1 cellular context compared by ENCODE assay signal in genomic region chr3:182925330-182925943, GRCh38.
TF ChIP-seq lines count a peak whose summit lies in the region.

No MANE protein-coding gene starts in this region.

TF ChIP-seq in GM12878, 131 proteins besides CTCF, POLR2A, EP300 and RAD21 (continued from another document):
- TF ChIP-seq RB1 (IDR thresholded peaks at IDR 0.05; ENCODE audit: borderline replicate concordance) (no peak), RELA (IDR thresholded peaks at IDR 0.05; ENCODE audit: borderline replicate concordance, partially characterized antibody) (no peak), MTA3 (IDR thresholded peaks at IDR 0.05; ENCODE audit: borderline replicate concordance, low read length) (no peak), SUPT20H (IDR thresholded peaks at IDR 0.05; ENCODE audit: borderline replicate concordance, control insufficient read depth, low read depth, low read length) (no peak), SREBF2 (IDR thresholded peaks at IDR 0.05; ENCODE audit: low read length) (no peak), ZNF24 (IDR thresholded peaks at IDR 0.05) (0 out of 2 replicates have a peak, but pooled peaks have one; percentile 19), MLLT1 (IDR thresholded peaks at IDR 0.05) (no peak; the same call in 1 of the 2 replicates), HCFC1 (IDR thresholded peaks at IDR 0.05; ENCODE audit: low read length) (no peak), IKZF1 (conservative IDR thresholded peaks at IDR 0.05) (peak; percentile 58), POU2F2 (IDR thresholded peaks at IDR 0.05; ENCODE audit: borderline replicate concordance, low read depth, low read length) (peak; percentile 38; the same call in 1 of the 3 replicates), CHD4 (IDR thresholded peaks at IDR 0.05) (no peak), ZNF687 (IDR thresholded peaks at IDR 0.05) (peak; percentile 92), SIN3A (IDR thresholded peaks at IDR 0.05; ENCODE audit: low read depth, low read length) (no peak), KLF5 (IDR thresholded peaks at IDR 0.05; ENCODE audit: partially characterized antibody) (no peak), PBX3 (IDR thresholded peaks at IDR 0.05; ENCODE audit: insufficient replicate concordance, low read depth, low read length) (peak; percentile 81), PAX8 (IDR thresholded peaks at IDR 0.05) (no peak), CREB1 (IDR thresholded peaks at IDR 0.05; ENCODE audit: low read depth) (0 out of 2 replicates have a peak, but pooled peaks have one; percentile 22)
TF ChIP-seq in GM12878: peak in this region for 39.
